In the genomic region with DNA sequence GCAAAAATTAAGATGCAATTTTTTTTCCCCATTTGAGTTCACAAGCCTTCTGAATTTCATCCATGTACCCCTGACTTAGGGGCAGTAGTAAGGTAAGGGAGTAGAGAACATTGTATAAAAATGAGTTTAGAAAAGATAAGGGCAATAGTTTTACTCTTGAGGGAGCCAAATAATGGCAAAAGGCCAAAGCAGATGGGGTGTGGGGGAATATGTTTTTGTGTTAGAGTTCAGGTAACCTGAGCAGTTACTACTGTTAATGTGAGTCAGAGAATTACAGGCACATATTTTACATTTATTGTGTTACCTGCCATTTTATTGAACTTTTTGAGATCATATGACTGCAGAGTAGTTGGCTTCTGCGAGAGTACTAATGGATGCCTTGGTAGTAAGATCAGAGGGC, we compare ENCODE assay signal across 1 cellular context.
TF ChIP-seq lines count a peak whose summit lies in the region.

No MANE protein-coding gene starts in this region.

TF ChIP-seq in K562, 482 proteins besides CTCF, POLR2A, EP300 and RAD21:
- TF ChIP-seq POU5F1 (IDR thresholded peaks at IDR 0.05; ENCODE audit: borderline replicate concordance, low read depth, low read length, partially characterized antibody) (no peak), ZNF586 (CRISPR knock-in tag; conservative IDR thresholded peaks at IDR 0.05) (no peak), CCAR2 (IDR thresholded peaks at IDR 0.05; ENCODE audit: low read depth, low read length) (no peak), FIP1L1 (IDR thresholded peaks at IDR 0.05; ENCODE audit: low read depth, low read length, poor library complexity, severe bottlenecking) (no peak), FOXA3 (CRISPR knock-in tag; conservative IDR thresholded peaks at IDR 0.05 in 1 of 2, IDR thresholded peaks at IDR 0.05 in 1 of 2) (no peak), MCM7 (IDR thresholded peaks at IDR 0.05) (no peak), NFIC (IDR thresholded peaks at IDR 0.05) (peak; percentile 89), ETS1 (conservative IDR thresholded peaks at IDR 0.05; ENCODE audit: control insufficient read depth, low read depth, low read length) (no peak), MAZ (CRISPR knock-in tag; conservative IDR thresholded peaks at IDR 0.05 in 1 of 2, IDR thresholded peaks at IDR 0.05 in 1 of 2) (no peak), CBFA2T3 (IDR thresholded peaks at IDR 0.05) (peak; percentile 37; the same call in 1 of the 2 replicates), KLF13 (tag; IDR thresholded peaks at IDR 0.05; ENCODE audit: borderline replicate concordance, low read depth) (no peak), NFYB (IDR thresholded peaks at IDR 0.05; ENCODE audit: extremely low read depth, insufficient read length) (no peak), CBFA2T2 (conservative IDR thresholded peaks at IDR 0.05) (0 out of 2 replicates have a peak, but pooled peaks have one; percentile 17), ARID1B (IDR thresholded peaks at IDR 0.05) (peak; percentile 43; the same call in 1 of the 2 replicates), ILK (tag; IDR thresholded peaks at IDR 0.05; ENCODE audit: borderline replicate concordance, low read depth) (0 out of 2 replicates have a peak, but pooled peaks have one; percentile 5), E2F5 (CRISPR knock-in tag; IDR thresholded peaks at IDR 0.05) (no peak), PYGO2 (tag; IDR thresholded peaks at IDR 0.05) (no peak), TCFL5 (CRISPR knock-in tag; conservative IDR thresholded peaks at IDR 0.05) (no peak), ZNF175 (CRISPR knock-in tag; IDR thresholded peaks at IDR 0.05; ENCODE audit: low read depth) (no peak), HDAC1 (IDR thresholded peaks at IDR 0.05) (no peak), SNIP1 (IDR thresholded peaks at IDR 0.05; ENCODE audit: low read depth) (no peak), FOSL1 (tag; conservative IDR thresholded peaks at IDR 0.05) (no peak)
